ENCODE assay signal across 1 cellular context in the genomic region with DNA sequence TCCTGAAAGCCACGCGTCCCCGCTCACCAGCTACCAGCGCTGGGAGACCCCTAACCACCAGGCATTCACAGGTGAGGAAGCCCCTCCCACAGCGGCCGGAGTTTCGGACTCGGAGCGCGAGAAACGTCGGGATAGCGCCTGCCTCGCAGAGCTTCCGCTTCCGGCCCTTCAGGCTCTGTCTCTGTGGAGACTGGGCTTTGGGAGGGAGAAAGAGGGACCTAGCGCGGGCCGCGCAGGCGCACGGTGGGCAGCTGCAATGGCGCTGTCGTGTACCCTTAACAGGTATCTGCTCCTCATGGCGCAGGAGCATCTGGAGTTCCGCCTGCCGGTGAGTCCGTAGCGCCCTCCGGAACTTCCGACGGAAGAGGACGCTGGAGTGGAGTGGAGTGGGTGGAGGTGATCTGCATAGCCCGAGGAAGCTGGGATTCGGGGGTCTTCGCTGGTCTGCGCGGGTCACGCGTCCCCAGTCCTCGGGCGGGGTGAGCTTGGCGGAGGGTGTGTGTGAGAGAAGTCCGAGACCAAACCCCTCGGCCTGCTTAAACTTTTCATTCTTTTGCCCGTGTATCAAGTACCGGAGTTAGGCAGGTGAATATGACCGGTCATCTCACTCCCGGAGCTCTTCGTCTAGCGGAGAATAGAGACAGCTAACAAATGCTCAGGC.
A peak's percentile ranks its signal among the peaks of the same experiment; 100 is the strongest.
TF ChIP-seq lines count a peak whose summit lies in the region.

Gene TRMT11 (plus strand): TSS at position 246 of the 661 bp plus-strand sequence. CDS start 11 bp downstream, at position 257.

TF ChIP-seq in HepG2, 621 proteins besides CTCF, POLR2A, EP300 and RAD21 (continued from another document and continues in another):
- 0 out of 2 replicates have a peak, but pooled peaks have one; percentile 10 for TF ChIP-seq ZNF3 (CRISPR knock-in tag; IDR thresholded peaks at IDR 0.05)
- TF ChIP-seq ZNF446 (CRISPR knock-in tag; IDR thresholded peaks at IDR 0.05) = peak; percentile 55; the same call in 1 of the 2 replicates
- peak; percentile 95 for TF ChIP-seq ARNT2 (CRISPR knock-in tag; IDR thresholded peaks at IDR 0.05; ENCODE audit: low read depth)
- peak; percentile 90 for TF ChIP-seq ZFP36L1 (CRISPR knock-in tag; IDR thresholded peaks at IDR 0.05)
- TF ChIP-seq YY1 (IDR thresholded peaks at IDR 0.05; ENCODE audit: insufficient read depth, insufficient replicate concordance, low read depth, low read length) = peak; percentile 96
- peak; percentile 91 for TF ChIP-seq KMT2B (CRISPR knock-in tag; IDR thresholded peaks at IDR 0.05)
- TF ChIP-seq, protein P1, sequence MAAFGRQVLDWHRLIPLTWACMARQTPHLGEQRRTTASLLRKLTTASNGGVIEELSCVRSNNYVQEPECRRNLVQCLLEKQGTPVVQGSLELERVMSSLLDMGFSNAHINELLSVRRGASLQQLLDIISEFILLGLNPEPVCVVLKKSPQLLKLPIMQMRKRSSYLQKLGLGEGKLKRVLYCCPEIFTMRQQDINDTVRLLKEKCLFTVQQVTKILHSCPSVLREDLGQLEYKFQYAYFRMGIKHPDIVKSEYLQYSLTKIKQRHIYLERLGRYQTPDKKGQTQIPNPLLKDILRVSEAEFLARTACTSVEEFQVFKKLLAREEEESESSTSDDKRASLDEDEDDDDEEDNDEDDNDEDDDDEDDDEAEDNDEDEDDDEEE (CRISPR knock-in tag; IDR thresholded peaks at IDR 0.05) = peak; percentile 96
- TF ChIP-seq, protein P2, sequence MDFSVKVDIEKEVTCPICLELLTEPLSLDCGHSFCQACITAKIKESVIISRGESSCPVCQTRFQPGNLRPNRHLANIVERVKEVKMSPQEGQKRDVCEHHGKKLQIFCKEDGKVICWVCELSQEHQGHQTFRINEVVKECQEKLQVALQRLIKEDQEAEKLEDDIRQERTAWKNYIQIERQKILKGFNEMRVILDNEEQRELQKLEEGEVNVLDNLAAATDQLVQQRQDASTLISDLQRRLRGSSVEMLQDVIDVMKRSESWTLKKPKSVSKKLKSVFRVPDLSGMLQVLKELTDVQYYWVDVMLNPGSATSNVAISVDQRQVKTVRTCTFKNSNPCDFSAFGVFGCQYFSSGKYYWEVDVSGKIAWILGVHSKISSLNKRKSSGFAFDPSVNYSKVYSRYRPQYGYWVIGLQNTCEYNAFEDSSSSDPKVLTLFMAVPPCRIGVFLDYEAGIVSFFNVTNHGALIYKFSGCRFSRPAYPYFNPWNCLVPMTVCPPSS (IDR thresholded peaks at IDR 0.05) = no peak
- TF ChIP-seq ZNF644 (CRISPR knock-in tag; IDR thresholded peaks at IDR 0.05; ENCODE audit: low read depth) = peak; percentile 73
- TF ChIP-seq SP2 (CRISPR knock-in tag; IDR thresholded peaks at IDR 0.05) = peak; percentile 48; the same call in 1 of the 2 replicates
- TF ChIP-seq ZNF230 (CRISPR knock-in tag; IDR thresholded peaks at IDR 0.05) = peak; percentile 94
- 0 out of 2 replicates have a peak, but pooled peaks have one; percentile 58 for TF ChIP-seq ZNF276 (CRISPR knock-in tag; IDR thresholded peaks at IDR 0.05; ENCODE audit: low read depth)
- no peak for TF ChIP-seq CREB1 (IDR thresholded peaks at IDR 0.05)
- TF ChIP-seq CREB1 (CRISPR knock-in tag; IDR thresholded peaks at IDR 0.05) = peak; percentile 67
- peak; percentile 93; the same call in 1 of the 2 replicates for TF ChIP-seq ZNF724P (CRISPR knock-in tag; IDR thresholded peaks at IDR 0.05; ENCODE audit: borderline replicate concordance)
- TF ChIP-seq ZFP91 (CRISPR knock-in tag; IDR thresholded peaks at IDR 0.05; ENCODE audit: borderline replicate concordance) = peak; percentile 98
- TF ChIP-seq, protein P3, sequence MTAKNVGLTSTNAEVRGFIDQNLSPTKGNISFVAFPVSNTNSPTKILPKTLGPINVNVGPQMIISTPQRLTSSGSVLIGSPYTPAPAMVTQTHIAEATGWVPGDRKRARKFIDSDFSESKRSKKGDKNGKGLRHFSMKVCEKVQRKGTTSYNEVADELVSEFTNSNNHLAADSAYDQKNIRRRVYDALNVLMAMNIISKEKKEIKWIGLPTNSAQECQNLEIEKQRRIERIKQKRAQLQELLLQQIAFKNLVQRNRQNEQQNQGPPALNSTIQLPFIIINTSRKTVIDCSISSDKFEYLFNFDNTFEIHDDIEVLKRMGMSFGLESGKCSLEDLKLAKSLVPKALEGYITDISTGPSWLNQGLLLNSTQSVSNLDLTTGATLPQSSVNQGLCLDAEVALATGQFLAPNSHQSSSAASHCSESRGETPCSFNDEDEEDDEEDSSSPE (CRISPR knock-in tag; IDR thresholded peaks at IDR 0.05) = peak; percentile 90
- peak; percentile 94; the same call in 1 of the 2 replicates for TF ChIP-seq ZNF782 (CRISPR knock-in tag; IDR thresholded peaks at IDR 0.05; ENCODE audit: borderline replicate concordance)
- TF ChIP-seq SOX13 (IDR thresholded peaks at IDR 0.05) = no peak
- TF ChIP-seq SOX13 (CRISPR knock-in tag; conservative IDR thresholded peaks at IDR 0.05 in 1 of 2, IDR thresholded peaks at IDR 0.05 in 1 of 2) = peak in 1 of 2 experiments; percentile 49; a peak in 1 of 4 replicates
- peak; percentile 98 for TF ChIP-seq POLR2AphosphoS5 (IDR thresholded peaks at IDR 0.05; ENCODE audit: low read depth, low read length)
- TF ChIP-seq ZNF224 (CRISPR knock-in tag; IDR thresholded peaks at IDR 0.05) = peak; percentile 71; the same call in 1 of the 2 replicates
- 0 out of 2 replicates have a peak, but pooled peaks have one; percentile 20 for TF ChIP-seq ZNF850 (CRISPR knock-in tag; conservative IDR thresholded peaks at IDR 0.05)
- TF ChIP-seq MAFF (IDR thresholded peaks at IDR 0.05; ENCODE audit: low read depth, low read length) = no peak
- TF ChIP-seq, protein P4, sequence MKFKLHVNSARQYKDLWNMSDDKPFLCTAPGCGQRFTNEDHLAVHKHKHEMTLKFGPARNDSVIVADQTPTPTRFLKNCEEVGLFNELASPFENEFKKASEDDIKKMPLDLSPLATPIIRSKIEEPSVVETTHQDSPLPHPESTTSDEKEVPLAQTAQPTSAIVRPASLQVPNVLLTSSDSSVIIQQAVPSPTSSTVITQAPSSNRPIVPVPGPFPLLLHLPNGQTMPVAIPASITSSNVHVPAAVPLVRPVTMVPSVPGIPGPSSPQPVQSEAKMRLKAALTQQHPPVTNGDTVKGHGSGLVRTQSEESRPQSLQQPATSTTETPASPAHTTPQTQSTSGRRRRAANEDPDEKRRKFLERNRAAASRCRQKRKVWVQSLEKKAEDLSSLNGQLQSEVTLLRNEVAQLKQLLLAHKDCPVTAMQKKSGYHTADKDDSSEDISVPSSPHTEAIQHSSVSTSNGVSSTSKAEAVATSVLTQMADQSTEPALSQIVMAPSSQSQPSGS (CRISPR knock-in tag; IDR thresholded peaks at IDR 0.05) = no peak; the same call in 1 of the 2 replicates
- peak; percentile 80; the same call in 1 of the 2 replicates for TF ChIP-seq ZNF841 (CRISPR knock-in tag; IDR thresholded peaks at IDR 0.05; ENCODE audit: borderline replicate concordance)
- TF ChIP-seq JUN (CRISPR knock-in tag; IDR thresholded peaks at IDR 0.05) = no peak; the same call in 1 of the 2 replicates
- 0 out of 2 replicates have a peak, but pooled peaks have one; percentile 65 for TF ChIP-seq MIER2 (CRISPR knock-in tag; IDR thresholded peaks at IDR 0.05)
- peak; percentile 93 for TF ChIP-seq KDM2A (CRISPR knock-in tag; IDR thresholded peaks at IDR 0.05; ENCODE audit: borderline replicate concordance, low read depth)
- TF ChIP-seq ZNF674 (CRISPR knock-in tag; IDR thresholded peaks at IDR 0.05; ENCODE audit: low read depth) = no peak
- TF ChIP-seq ZFP41 (CRISPR knock-in tag; IDR thresholded peaks at IDR 0.05; ENCODE audit: borderline replicate concordance) = peak; percentile 88; the same call in 1 of the 2 replicates
- TF ChIP-seq SMARCC2 (IDR thresholded peaks at IDR 0.05) = no peak
- TF ChIP-seq, protein P5, sequence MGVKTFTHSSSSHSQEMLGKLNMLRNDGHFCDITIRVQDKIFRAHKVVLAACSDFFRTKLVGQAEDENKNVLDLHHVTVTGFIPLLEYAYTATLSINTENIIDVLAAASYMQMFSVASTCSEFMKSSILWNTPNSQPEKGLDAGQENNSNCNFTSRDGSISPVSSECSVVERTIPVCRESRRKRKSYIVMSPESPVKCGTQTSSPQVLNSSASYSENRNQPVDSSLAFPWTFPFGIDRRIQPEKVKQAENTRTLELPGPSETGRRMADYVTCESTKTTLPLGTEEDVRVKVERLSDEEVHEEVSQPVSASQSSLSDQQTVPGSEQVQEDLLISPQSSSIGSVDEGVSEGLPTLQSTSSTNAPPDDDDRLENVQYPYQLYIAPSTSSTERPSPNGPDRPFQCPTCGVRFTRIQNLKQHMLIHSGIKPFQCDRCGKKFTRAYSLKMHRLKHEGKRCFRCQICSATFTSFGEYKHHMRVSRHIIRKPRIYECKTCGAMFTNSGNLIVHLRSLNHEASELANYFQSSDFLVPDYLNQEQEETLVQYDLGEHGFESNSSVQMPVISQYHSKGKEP (CRISPR knock-in tag; IDR thresholded peaks at IDR 0.05) = no peak
- TF ChIP-seq ZNF251 (CRISPR knock-in tag; IDR thresholded peaks at IDR 0.05) = no peak
- no peak for TF ChIP-seq PLRG1 (conservative IDR thresholded peaks at IDR 0.05)
- TF ChIP-seq ZNF354B (CRISPR knock-in tag; IDR thresholded peaks at IDR 0.05) = no peak
- TF ChIP-seq MYNN (CRISPR knock-in tag; IDR thresholded peaks at IDR 0.05; ENCODE audit: low read depth) = no peak
- peak; percentile 92 for TF ChIP-seq GMEB1 (CRISPR knock-in tag; IDR thresholded peaks at IDR 0.05; ENCODE audit: borderline replicate concordance)
- no peak for TF ChIP-seq RFX1 (IDR thresholded peaks at IDR 0.05)
- TF ChIP-seq KAT2B (IDR thresholded peaks at IDR 0.05; ENCODE audit: borderline replicate concordance, low read depth, low read length) = no peak
- TF ChIP-seq SP5 (CRISPR knock-in tag; IDR thresholded peaks at IDR 0.05; ENCODE audit: borderline replicate concordance, low read depth) = peak; percentile 69; the same call in 1 of the 2 replicates
- TF ChIP-seq ZNF546 (CRISPR knock-in tag; conservative IDR thresholded peaks at IDR 0.05) = peak; percentile 93; the same call in 1 of the 2 replicates
- TF ChIP-seq HNF1A (IDR thresholded peaks at IDR 0.05; ENCODE audit: low read depth) = 0 out of 2 replicates have a peak, but pooled peaks have one; percentile 28
- TF ChIP-seq HNF1A (CRISPR knock-in tag; IDR thresholded peaks at IDR 0.05; ENCODE audit: borderline replicate concordance) = no peak
- peak; percentile 56; the same call in 1 of the 2 replicates for TF ChIP-seq SMAD3 (CRISPR knock-in tag; IDR thresholded peaks at IDR 0.05)
- peak; percentile 77 for TF ChIP-seq HIVEP1 (CRISPR knock-in tag; IDR thresholded peaks at IDR 0.05)
- TF ChIP-seq MTA3 (CRISPR knock-in tag; IDR thresholded peaks at IDR 0.05) = no peak
